11 cellular contexts compared by ENCODE assay signal in the genomic region with DNA sequence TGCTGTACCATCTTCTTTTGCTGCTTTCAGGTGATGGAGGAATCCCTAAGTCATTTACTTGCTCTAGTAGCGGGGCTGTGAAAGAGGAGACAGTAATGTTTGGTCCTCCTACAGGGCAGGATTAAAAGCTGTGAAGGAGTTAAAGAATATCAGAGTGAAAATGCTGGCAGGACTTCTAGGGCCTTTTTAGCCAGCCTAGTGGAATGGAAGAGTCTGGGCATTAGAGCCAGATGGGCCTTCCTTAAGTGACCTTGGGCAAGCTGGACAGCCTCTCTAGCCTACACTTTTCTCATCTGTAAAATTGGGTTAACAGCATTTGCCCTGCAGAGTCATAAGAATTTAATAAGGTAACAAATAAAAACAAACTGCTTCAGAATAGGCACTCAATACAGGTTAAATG.
DNase-seq lines count a peak whose midpoint lies in the region; ATAC-seq and TF ChIP-seq lines count a peak whose summit lies in the region.
"Had no signal": no experiment of that assay in that cellular context is flagged by ENCODE, and none has a peak within 500 bp of the region (broad histone marks: within the 10 kb centered on the region; RNA-seq: fewer than 3 reads in every experiment).

No MANE protein-coding gene starts in this region.

- H4K20me1 ChIP-seq in osteoblast (ENCODE audit: insufficient read depth, low read length): peaks cover 8% of the 10 kb centered on the region

- TF ChIP-seq CTCF in gastroesophageal sphincter (IDR thresholded peaks at IDR 0.05): no peak
- no peak for TF ChIP-seq CTCF in osteoblast (IDR thresholded peaks at IDR 0.05; ENCODE audit: extremely low read depth, low read depth, low read length)
- TF ChIP-seq CTCF in GM10266 (IDR thresholded peaks at IDR 0.05; ENCODE audit: control insufficient read depth, insufficient read depth, low read depth, missing control alignments): no peak

- H3K27me3 ChIP-seq in gastroesophageal sphincter (no peaks in the 10 kb centered on the region), osteoblast (ENCODE audit: insufficient read depth, low read length) (no peaks in the 10 kb centered on the region)

- peak overlapping the region; percentile 98 for H3K4me2 ChIP-seq in osteoblast (ENCODE audit: insufficient read depth, low read length)

- H3K79me2 ChIP-seq in osteoblast (ENCODE audit: insufficient read depth, low read length): peaks cover 84% of the 10 kb centered on the region

- H3K4me1 ChIP-seq in gastroesophageal sphincter (peaks cover 22 to 94% (median 43%) of the 10 kb centered on the region in 3 donors), osteoblast (ENCODE audit: insufficient read depth, low read length) (peaks cover 46% of the 10 kb centered on the region)

- intact Hi-C loops in Right ventricle myocardium inferior (cut with DNase I) (loop anchor here (1.0 to 5.0 kb wide), 2 partner anchors 42 to 78 kb away; no protein-coding TSS in a partner anchor), cardiac septum (cut with DNase I) (loop anchor here (10.0 kb wide), 1 partner anchor 149 kb away; no protein-coding TSS in a partner anchor)

- no peak for TF ChIP-seq POLR2A in gastroesophageal sphincter (IDR thresholded peaks at IDR 0.05)

- TF ChIP-seq EP300 in gastroesophageal sphincter (IDR thresholded peaks at IDR 0.05): no peak

- H3K4me3 ChIP-seq in gastroesophageal sphincter (peak overlapping the region in 1 of 2 donors; percentile 46), osteoblast (ENCODE audit: insufficient read depth, low read length) (no peak overlapping the region)

- no peaks in the 10 kb centered on the region for H3K36me3 ChIP-seq in gastroesophageal sphincter
- H3K36me3 ChIP-seq in osteoblast (ENCODE audit: insufficient read depth, low read length): no peaks in the 10 kb centered on the region

- no peak overlapping the region for H2AFZ ChIP-seq in osteoblast (ENCODE audit: low read length)

- WGBS in gastroesophageal sphincter (ENCODE audit: low coverage in 1 of 2), 2 donors: 13 to 39% methylated on average over 1 of the region's 1 CpG

- ATAC-seq in Right ventricle myocardium inferior: peak; percentile 38
- no peak for ATAC-seq in gastroesophageal sphincter
- ATAC-seq in HG03457 (IDR thresholded peaks at IDR 0.05; ENCODE audit: unreplicated experiment): no peak
- ATAC-seq in GM19455 (IDR thresholded peaks at IDR 0.05; ENCODE audit: unreplicated experiment): no peak
- ATAC-seq: activated CD8-positive, alpha-beta T cell treated with anti-CD3 and anti-CD28 coated beads for 36 hours had no signal

- no peaks in the 10 kb centered on the region for H3K9me3 ChIP-seq in gastroesophageal sphincter
- no peaks in the 10 kb centered on the region for H3K9me3 ChIP-seq in osteoblast (ENCODE audit: low read depth, low read length)

- H3K27ac ChIP-seq in gastroesophageal sphincter (peak overlapping the region; percentile 79 to 98 (median 83)), osteoblast (ENCODE audit: low read depth, low read length) (no peak overlapping the region)
- H3K27ac ChIP-seq: RWPE1 had no signal

- no peak for DNase-seq in Right ventricle myocardium inferior (ENCODE audit: missing footprints)
- no peak for DNase-seq in cardiac septum (ENCODE audit: low spot score)
- no peak for DNase-seq in osteoblast (ENCODE audit: insufficient read length, low spot score, missing footprints)
- no peak for DNase-seq in GM10266 (ENCODE audit: extremely low spot score)
- no peak for DNase-seq in SHP77 treated with DMSO at 0.1 percent for 48 hours (lab: John Stamatoyannopoulos, UW)
- DNase-seq: activated CD8-positive, alpha-beta T cell treated with anti-CD3 and anti-CD28 coated beads for 36 hours; NCI-H1417 treated with DMSO at 0.1 percent for 48 hours had no signal
